In genomic region chr12:93609281-93610192, GRCh38 we compare ENCODE assay signal across 16 cellular contexts.
"Had no signal": no experiment of that assay in that cellular context is flagged by ENCODE, and none has a peak within 500 bp of the region (broad histone marks: within the 10 kb centered on the region; RNA-seq: fewer than 3 reads in every experiment).

No MANE protein-coding gene starts in this region.

- H3K4me3 ChIP-seq: hepatocyte, left lung, right atrium auricular region, skin epidermis had no signal

- H3K27me3 ChIP-seq: hepatocyte, left lung, right atrium auricular region had no signal

- DNase-seq: activated CD4-positive, CD25-positive, alpha-beta regulatory T cell treated with anti-CD3 and anti-CD28 coated beads, Interleukin-2, amount 50 U/mL, for 72 hours; activated naive CD8-positive, alpha-beta T cell treated with anti-CD3 and anti-CD28 coated beads, Interleukin-2, amount 10 ng/mL, durations not matched to agents 7 days and 5 days; cerebellar nuclear complex; effector memory CD4-positive, alpha-beta T cell; left lung; mammary epithelial cell; naive thymus-derived CD8-positive, alpha-beta T cell; posterior cingulate gyrus; stimulated activated CD4-positive, alpha-beta T cell treated with anti-CD3 and anti-CD28 coated beads, Interleukin-4, amount 100 ng/mL, for 24 hours; stimulated activated naive CD4-positive, alpha-beta T cell treated with Interleukin-2 at 50 U/mL for 16 hours; substantia nigra; trophoblast cell had no signal

- FAIRE-seq: keratinocyte had no signal

- H3K9me3 ChIP-seq: left lung, right atrium auricular region had no signal

- H3K36me3 ChIP-seq: left lung, right atrium auricular region had no signal

- H3K27ac ChIP-seq: hepatocyte, left lung, right atrium auricular region, skin epidermis had no signal

- H3K4me1 ChIP-seq: left lung, right atrium auricular region had no signal

- ATAC-seq: left lung; naive thymus-derived CD8-positive, alpha-beta T cell had no signal
